In genomic region chr4:53582194-53582593, GRCh38 we compare ENCODE assay signal across 23 cellular contexts.
"Had no signal": no experiment of that assay in that cellular context is flagged by ENCODE, and none has a peak within 500 bp of the region (broad histone marks: within the 10 kb centered on the region; RNA-seq: fewer than 3 reads in every experiment).

No MANE protein-coding gene starts in this region.

- H3K4me3 ChIP-seq: esophagus squamous epithelium, gastroesophageal sphincter, left ventricle myocardium inferior, lung, sigmoid colon, skin epidermis, stomach, thoracic aorta had no signal

- H3K27ac ChIP-seq: epithelial cell of prostate, esophagus squamous epithelium, gastroesophageal sphincter, left ventricle myocardium inferior, sigmoid colon, skin epidermis, stomach, thoracic aorta had no signal

- H3K4me3 Mint-ChIP-seq: dendritic cell treated with granulocyte-macrophage colony-stimulating factor and Interleukin-4, amounts not matched to agents 40 ng/mL and 50 ng/mL, for 4 days; effector memory CD8-positive, alpha-beta T cell; naive B cell; nephron; type B pancreatic cell had no signal

- H3K9me3 ChIP-seq: esophagus squamous epithelium, gastroesophageal sphincter, left ventricle myocardium inferior, sigmoid colon, stomach, thoracic aorta had no signal

- H3K27me3 ChIP-seq: esophagus squamous epithelium, gastroesophageal sphincter, sigmoid colon, stomach had no signal

- H3K27ac Mint-ChIP-seq: dendritic cell treated with granulocyte-macrophage colony-stimulating factor and Interleukin-4, amounts not matched to agents 40 ng/mL and 50 ng/mL, for 4 days; effector memory CD8-positive, alpha-beta T cell; naive B cell; type B pancreatic cell had no signal

- H3K36me3 Mint-ChIP-seq: naive B cell had no signal

- H3K4me1 ChIP-seq: gastroesophageal sphincter had no signal

- H3K27me3 Mint-ChIP-seq: dendritic cell treated with granulocyte-macrophage colony-stimulating factor and Interleukin-4, amounts not matched to agents 40 ng/mL and 50 ng/mL, for 4 days had no signal

- DNase-seq: cerebellar nuclear complex; effector memory CD8-positive, alpha-beta T cell; esophagus squamous epithelium; foreskin fibroblast; left ventricle myocardium inferior; mesendoderm; naive B cell; occipital lobe; sigmoid colon; stimulated activated CD4-positive, alpha-beta T cell treated with anti-CD3 and anti-CD28 coated beads, Interleukin-12 subunit alpha, Interleukin-12 subunit beta, amount 100 ng/mL, for 4 hours; stimulated activated naive CD4-positive, alpha-beta T cell; stomach; substantia nigra had no signal

- H3K9me3 Mint-ChIP-seq: dendritic cell treated with granulocyte-macrophage colony-stimulating factor and Interleukin-4, amounts not matched to agents 40 ng/mL and 50 ng/mL, for 4 days; nephron had no signal

- FAIRE-seq: colon, urothelium cell line had no signal

- ATAC-seq: effector memory CD8-positive, alpha-beta T cell; gastroesophageal sphincter had no signal

- H3K36me3 ChIP-seq: esophagus squamous epithelium, gastroesophageal sphincter, left ventricle myocardium inferior, sigmoid colon, stomach, thoracic aorta had no signal
